Comparison of ENCODE assay signal across 7 cellular contexts in genomic region chr9:136686534-136686793, GRCh38. TPM values are rescaled to one million over a fixed set of nuclear protein-coding genes. Genes with fewer than 3 reads are reported as not detected.
DNase-seq lines count a peak whose midpoint lies in the region; ATAC-seq and TF ChIP-seq lines count a peak whose summit lies in the region.

No MANE protein-coding gene starts in this region.

- TF ChIP-seq CTCF in omental fat pad (IDR thresholded peaks at IDR 0.05) = no peak
- TF ChIP-seq CTCF in GM10248 (IDR thresholded peaks at IDR 0.05; ENCODE audit: control extremely low read depth, extremely low read depth, low read depth, missing control alignments) = no peak

- intact Hi-C loops in activated CD4-positive, alpha-beta memory T cell treated with anti-CD3 and anti-CD28 coated beads for 36 hours (cut with micrococcal nuclease) = no loop called here

- POLR2A ChIA-PET in activated CD4-positive, alpha-beta memory T cell treated with anti-CD3 and anti-CD28 coated beads for 36 hours (lab: Charles Lee) = interaction anchor here (1.0 kb wide), 1 partner anchor 11 kb away, joined by 3 read pairs; no protein-coding TSS in a partner anchor
- POLR2A ChIA-PET in GM10248 (lab: Yijun Ruan, JAX) = no interaction called here

- no peaks in the 10 kb centered on the region for H3K27me3 ChIP-seq in HAP-1 (ENCODE audit: low read depth)

- H3K4me1 ChIP-seq in HAP-1 = peaks cover 6% of the 10 kb centered on the region

- in situ Hi-C loops in HAP-1 (cut with MboI; ENCODE audit: low sequenced_read_pairs) = no loop called here

- CTCF ChIA-PET in activated CD4-positive, alpha-beta memory T cell treated with anti-CD3 and anti-CD28 coated beads for 36 hours (lab: Charles Lee) = interaction anchor here (1.3 kb wide), 2 partner anchors 15 to 41 kb away, joined by 3 read pairs; no protein-coding TSS in a partner anchor
- CTCF ChIA-PET in GM10248 (lab: Yijun Ruan, JAX) = interaction anchor here (0.9 to 1.8 kb wide), 5 partner anchors 11 to 196 kb away, joined by 3 to 12 read pairs (median 3); no protein-coding TSS in a partner anchor

- H3K9me3 ChIP-seq in HAP-1 = no peaks in the 10 kb centered on the region

- H3K36me3 Mint-ChIP-seq in activated CD4-positive, alpha-beta memory T cell treated with anti-CD3 and anti-CD28 coated beads for 36 hours = no peaks in the 10 kb centered on the region

- H3K9me3 Mint-ChIP-seq in activated CD4-positive, alpha-beta memory T cell treated with anti-CD3 and anti-CD28 coated beads for 36 hours = no peaks in the 10 kb centered on the region
- H3K9me3 Mint-ChIP-seq in stimulated activated naive CD8-positive, alpha-beta T cell treated with anti-CD3 and anti-CD28 coated beads, Interleukin-15, amount 100 ng/mL, for 72 hours = no peaks in the 10 kb centered on the region

- H3K4me1 Mint-ChIP-seq in activated CD4-positive, alpha-beta memory T cell treated with anti-CD3 and anti-CD28 coated beads for 36 hours (ENCODE audit: low read depth) = no peaks in the 10 kb centered on the region
- peaks cover 24% of the 10 kb centered on the region for H3K4me1 Mint-ChIP-seq in stimulated activated naive CD8-positive, alpha-beta T cell treated with anti-CD3 and anti-CD28 coated beads, Interleukin-15, amount 100 ng/mL, for 72 hours

- H3K27me3 Mint-ChIP-seq in activated CD4-positive, alpha-beta memory T cell treated with anti-CD3 and anti-CD28 coated beads for 36 hours = peaks cover 3% of the 10 kb centered on the region
- no peaks in the 10 kb centered on the region for H3K27me3 Mint-ChIP-seq in stimulated activated naive CD8-positive, alpha-beta T cell treated with anti-CD3 and anti-CD28 coated beads, Interleukin-15, amount 100 ng/mL, for 72 hours

- H3K27ac Mint-ChIP-seq in activated CD4-positive, alpha-beta memory T cell treated with anti-CD3 and anti-CD28 coated beads for 36 hours = no peak overlapping the region
- H3K27ac Mint-ChIP-seq in stimulated activated naive CD8-positive, alpha-beta T cell treated with anti-CD3 and anti-CD28 coated beads, Interleukin-15, amount 100 ng/mL, for 72 hours = no peak overlapping the region

- H3K36me3 ChIP-seq in HAP-1 (replicated peaks) = no peaks in the 10 kb centered on the region

- peak overlapping the region; percentile 78 for H3K4me3 ChIP-seq in HAP-1
- H3K4me3 ChIP-seq in iPS-11a (ENCODE audit: low read depth, low read length) = peak overlapping the region; percentile 57

- H3K4me3 Mint-ChIP-seq in activated CD4-positive, alpha-beta memory T cell treated with anti-CD3 and anti-CD28 coated beads for 36 hours = peak overlapping the region; percentile 73
- H3K4me3 Mint-ChIP-seq in stimulated activated naive CD8-positive, alpha-beta T cell treated with anti-CD3 and anti-CD28 coated beads, Interleukin-15, amount 100 ng/mL, for 72 hours = peak overlapping the region; percentile 76 to 84

- no peak for ATAC-seq in stimulated activated naive CD8-positive, alpha-beta T cell treated with anti-CD3 and anti-CD28 coated beads, Interleukin-15, amount 100 ng/mL, for 72 hours
- ATAC-seq in GM21825 (IDR thresholded peaks at IDR 0.05; ENCODE audit: unreplicated experiment) (no peak), omental fat pad (ENCODE audit: low FRiP score) (no peak)

- DNase-seq in HAP-1 (ENCODE audit: low spot score in 2 of 2) (no peak), omental fat pad (ENCODE audit: low spot score) (no peak), GM10248 (ENCODE audit: extremely low spot score) (no peak)
- no peak for DNase-seq in activated CD4-positive, alpha-beta memory T cell treated with anti-CD3 and anti-CD28 coated beads for 36 hours
- no peak for DNase-seq in stimulated activated naive CD8-positive, alpha-beta T cell treated with anti-CD3 and anti-CD28 coated beads, Interleukin-15, amount 100 ng/mL, for 72 hours

RNA-seq across cellular contexts. Expression of gene AGPAT2, which starts 0.8 kb away (rescaled TPM):
- 10 to 100 TPM; 16.3 to 16.8 TPM for total RNA-seq in activated CD4-positive, alpha-beta memory T cell treated with anti-CD3 and anti-CD28 coated beads for 36 hours
- 100 to 1,000 TPM; 391 to 854 (median 473) TPM for total RNA-seq in omental fat pad

RNA-seq across cellular contexts. Expression of gene EGFL7, which starts 23.7 kb away (rescaled TPM):
- under 1 TPM; 0.90 to 0.93 TPM for total RNA-seq in activated CD4-positive, alpha-beta memory T cell treated with anti-CD3 and anti-CD28 coated beads for 36 hours
- total RNA-seq in omental fat pad = 100 to 1,000 TPM in 3 of 4 donors, 10 to 100 TPM in 1; 50.6 to 274 (median 145) TPM

RNA-seq across cellular contexts. Expression of gene DIPK1B, which starts 25.9 kb away (rescaled TPM):
- total RNA-seq in activated CD4-positive, alpha-beta memory T cell treated with anti-CD3 and anti-CD28 coated beads for 36 hours = not detected
- 10 to 100 TPM in 1 of 4 donors, 1 to 10 TPM in 3; 4.4 to 12.8 (median 7.5) TPM for total RNA-seq in omental fat pad

RNA-seq across cellular contexts. Expression of gene LCN10, which starts 56.3 kb away (rescaled TPM):
- total RNA-seq in activated CD4-positive, alpha-beta memory T cell treated with anti-CD3 and anti-CD28 coated beads for 36 hours = 1 to 10 TPM; 1.2 to 1.5 TPM
- 10 to 100 TPM in 1 of 4 donors, 1 to 10 TPM in 3; 3.5 to 10.2 (median 5.0) TPM for total RNA-seq in omental fat pad

Comparison
In these comparisons a context has a peak if more than half of its experiments do, and no peak if none do; other contexts are left out.
1. RNA of gene AGPAT2, which starts 0.8 kb away (total RNA-seq): 391 to 854 TPM in omental fat pad; 16.3 to 16.8 TPM in activated CD4-positive, alpha-beta memory T cell treated with anti-CD3 and anti-CD28 coated beads for 36 hours; every median in the first group is over 10 times any median in the second.
2. RNA of gene EGFL7, which starts 23.7 kb away (total RNA-seq): 50.6 to 274 TPM in omental fat pad; 0.90 to 0.93 TPM in activated CD4-positive, alpha-beta memory T cell treated with anti-CD3 and anti-CD28 coated beads for 36 hours; every median in the first group is over 10 times any median in the second.
3. RNA of gene DIPK1B, which starts 25.9 kb away (total RNA-seq): 4.4 to 12.8 TPM in omental fat pad; not detected in activated CD4-positive, alpha-beta memory T cell treated with anti-CD3 and anti-CD28 coated beads for 36 hours; every median in the first group is over 4 times any median in the second.